22 cellular contexts compared by ENCODE assay signal in the genomic region with DNA sequence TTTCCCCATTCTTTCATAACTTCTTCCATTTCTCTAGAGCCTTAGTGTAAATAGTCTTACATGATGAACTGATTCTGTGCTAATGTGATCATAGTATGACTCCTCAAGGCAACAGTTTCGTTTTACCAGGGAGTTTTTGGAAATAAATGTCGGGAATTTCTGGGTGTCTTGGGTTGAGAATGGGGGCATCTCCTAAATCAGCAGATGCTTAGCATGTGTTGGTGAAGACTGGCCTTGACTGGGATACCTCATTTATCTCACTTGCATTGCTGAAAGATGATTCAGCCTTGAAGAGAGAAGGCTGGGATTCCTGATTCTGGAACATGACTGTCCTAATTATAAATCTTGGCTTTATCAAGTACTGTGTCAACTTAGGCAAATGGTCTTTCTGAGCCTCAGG.
DNase-seq lines count a peak whose midpoint lies in the region; ATAC-seq and TF ChIP-seq lines count a peak whose summit lies in the region.
"Had no signal": no experiment of that assay in that cellular context is flagged by ENCODE, and none has a peak within 500 bp of the region (broad histone marks: within the 10 kb centered on the region; RNA-seq: fewer than 3 reads in every experiment).

No MANE protein-coding gene starts in this region.

- intact Hi-C loops in stomach (cut with DNase I; ENCODE audit: low total_unique reads), result no loop called here

- H3K36me3 ChIP-seq in right atrium auricular region, result no peaks in the 10 kb centered on the region
- H3K36me3 ChIP-seq in stomach, result no peaks in the 10 kb centered on the region
- H3K36me3 ChIP-seq: ascending aorta, SJCRH30, uterus had no signal

- TF ChIP-seq CTCF in fibroblast of the aortic adventitia (IDR thresholded peaks at IDR 0.05; ENCODE audit: insufficient read depth, low read length) (no peak), right atrium auricular region (IDR thresholded peaks at IDR 0.05) (no peak), stomach (IDR thresholded peaks at IDR 0.05) (no peak)

- WGBS in stomach, 5 donors, result 72 to 80% (median 78%) methylated on average over 2 of the region's 2 CpGs

- H3K4me1 ChIP-seq in right atrium auricular region (peaks cover 0 to 2% of the 10 kb centered on the region in 2 donors), stomach (no peaks in the 10 kb centered on the region)
- H3K4me1 ChIP-seq: ascending aorta, SJCRH30, uterus had no signal

- TF ChIP-seq EP300 in stomach (IDR thresholded peaks at IDR 0.05), result no peak

- DNase-seq in A172 (ENCODE audit: low spot score) (peak; percentile 39), GM04504 (ENCODE audit: low read depth) (peak; percentile 30), fibroblast of the aortic adventitia (ENCODE audit: low read depth) (peak; percentile 41), right atrium auricular region (ENCODE audit: low spot score) (no peak), stomach (no peak)
- DNase-seq: 8988T; activated CD4-positive, alpha-beta T cell treated with anti-CD3 and anti-CD28 coated beads, Interleukin-2, amount 50 U/mL, for 48 hours; activated naive CD4-positive, alpha-beta T cell treated with anti-CD3 and anti-CD28 coated beads, Interleukin-2, amount 50 U/mL, for 16 hours; DMS153; glutamatergic neuron; kidney; NCI-H1105; NCI-H1930; nephron progenitor cell; SJCRH30; T-helper 1 cell; uterus had no signal

- H3K27me3 ChIP-seq in right atrium auricular region (no peaks in the 10 kb centered on the region), stomach (no peaks in the 10 kb centered on the region)
- H3K27me3 ChIP-seq: ascending aorta, SJCRH30, uterus had no signal

- no peak for TF ChIP-seq POLR2A in stomach (IDR thresholded peaks at IDR 0.05)

- no peak overlapping the region for H3K27ac ChIP-seq in right atrium auricular region
- no peak overlapping the region for H3K27ac ChIP-seq in stomach
- H3K27ac ChIP-seq: ascending aorta, SJCRH30, skin epidermis, uterus had no signal

- no peak overlapping the region for H3K4me3 ChIP-seq in fibroblast of the aortic adventitia (ENCODE audit: low read depth, low read length)
- no peak overlapping the region for H3K4me3 ChIP-seq in right atrium auricular region
- H3K4me3 ChIP-seq in stomach, result no peak overlapping the region
- H3K4me3 ChIP-seq: ascending aorta, SJCRH30, skin epidermis, uterus had no signal

- H3K9me3 ChIP-seq in right atrium auricular region (no peaks in the 10 kb centered on the region), stomach (no peaks in the 10 kb centered on the region)
- H3K9me3 ChIP-seq: ascending aorta, SJCRH30, uterus had no signal

- ATAC-seq in SK-N-SH treated with all-trans-retinoic acid at 6 μM for 48 hours (peak; percentile 54), GM18858 (IDR thresholded peaks at IDR 0.05; ENCODE audit: unreplicated experiment) (no peak), GM19397 (IDR thresholded peaks at IDR 0.05; ENCODE audit: unreplicated experiment) (no peak)

TF ChIP-seq in SK-N-SH treated with all-trans-retinoic acid at 6 μM for 48 hours, 23 proteins besides CTCF, POLR2A, EP300 and RAD21:
- TF ChIP-seq, protein P1, sequence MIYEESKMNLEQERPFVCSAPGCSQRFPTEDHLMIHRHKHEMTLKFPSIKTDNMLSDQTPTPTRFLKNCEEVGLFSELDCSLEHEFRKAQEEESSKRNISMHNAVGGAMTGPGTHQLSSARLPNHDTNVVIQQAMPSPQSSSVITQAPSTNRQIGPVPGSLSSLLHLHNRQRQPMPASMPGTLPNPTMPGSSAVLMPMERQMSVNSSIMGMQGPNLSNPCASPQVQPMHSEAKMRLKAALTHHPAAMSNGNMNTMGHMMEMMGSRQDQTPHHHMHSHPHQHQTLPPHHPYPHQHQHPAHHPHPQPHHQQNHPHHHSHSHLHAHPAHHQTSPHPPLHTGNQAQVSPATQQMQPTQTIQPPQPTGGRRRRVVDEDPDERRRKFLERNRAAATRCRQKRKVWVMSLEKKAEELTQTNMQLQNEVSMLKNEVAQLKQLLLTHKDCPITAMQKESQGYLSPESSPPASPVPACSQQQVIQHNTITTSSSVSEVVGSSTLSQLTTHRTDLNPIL (CRISPR knock-in tag; IDR thresholded peaks at IDR 0.05; ENCODE audit: low read depth), result no peak
- TF ChIP-seq ESRRG (CRISPR knock-in tag; IDR thresholded peaks at IDR 0.05) (no peak), SNAI2 (CRISPR knock-in tag; IDR thresholded peaks at IDR 0.05) (no peak), ZFP30 (CRISPR knock-in tag; IDR thresholded peaks at IDR 0.05) (no peak), BACH2 (CRISPR knock-in tag; IDR thresholded peaks at IDR 0.05; ENCODE audit: borderline replicate concordance) (no peak), ZFP3 (CRISPR knock-in tag; IDR thresholded peaks at IDR 0.05) (no peak), ZNF565 (CRISPR knock-in tag; conservative IDR thresholded peaks at IDR 0.05; ENCODE audit: low read depth) (no peak), ISL1 (CRISPR knock-in tag; IDR thresholded peaks at IDR 0.05) (no peak), TCF4 (CRISPR knock-in tag; IDR thresholded peaks at IDR 0.05; ENCODE audit: borderline replicate concordance) (no peak), OSR1 (CRISPR knock-in tag; IDR thresholded peaks at IDR 0.05) (no peak), ARNTL (CRISPR knock-in tag; IDR thresholded peaks at IDR 0.05; ENCODE audit: borderline replicate concordance, low read depth) (no peak), ZNF8 (CRISPR knock-in tag; IDR thresholded peaks at IDR 0.05) (no peak), CSDC2 (CRISPR knock-in tag; IDR thresholded peaks at IDR 0.05) (no peak), ZC3H10 (CRISPR knock-in tag; IDR thresholded peaks at IDR 0.05) (no peak), RARB (CRISPR knock-in tag; IDR thresholded peaks at IDR 0.05) (no peak), ZNF70 (CRISPR knock-in tag; IDR thresholded peaks at IDR 0.05) (no peak), GLIS3 (CRISPR knock-in tag; IDR thresholded peaks at IDR 0.05) (no peak)
- TF ChIP-seq, protein P2, sequence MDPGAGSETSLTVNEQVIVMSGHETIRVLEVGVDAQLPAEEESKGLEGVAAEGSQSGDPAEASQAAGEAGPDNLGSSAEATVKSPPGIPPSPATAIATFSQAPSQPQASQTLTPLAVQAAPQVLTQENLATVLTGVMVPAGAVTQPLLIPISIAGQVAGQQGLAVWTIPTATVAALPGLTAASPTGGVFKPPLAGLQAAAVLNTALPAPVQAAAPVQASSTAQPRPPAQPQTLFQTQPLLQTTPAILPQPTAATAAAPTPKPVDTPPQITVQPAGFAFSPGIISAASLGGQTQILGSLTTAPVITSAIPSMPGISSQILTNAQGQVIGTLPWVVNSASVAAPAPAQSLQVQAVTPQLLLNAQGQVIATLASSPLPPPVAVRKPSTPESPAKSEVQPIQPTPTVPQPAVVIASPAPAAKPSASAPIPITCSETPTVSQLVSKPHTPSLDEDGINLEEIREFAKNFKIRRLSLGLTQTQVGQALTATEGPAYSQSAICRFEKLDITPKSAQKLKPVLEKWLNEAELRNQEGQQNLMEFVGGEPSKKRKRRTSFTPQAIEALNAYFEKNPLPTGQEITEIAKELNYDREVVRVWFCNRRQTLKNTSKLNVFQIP (CRISPR knock-in tag; IDR thresholded peaks at IDR 0.05; ENCODE audit: borderline replicate concordance, low read depth), result no peak
- TF ChIP-seq, protein P3, sequence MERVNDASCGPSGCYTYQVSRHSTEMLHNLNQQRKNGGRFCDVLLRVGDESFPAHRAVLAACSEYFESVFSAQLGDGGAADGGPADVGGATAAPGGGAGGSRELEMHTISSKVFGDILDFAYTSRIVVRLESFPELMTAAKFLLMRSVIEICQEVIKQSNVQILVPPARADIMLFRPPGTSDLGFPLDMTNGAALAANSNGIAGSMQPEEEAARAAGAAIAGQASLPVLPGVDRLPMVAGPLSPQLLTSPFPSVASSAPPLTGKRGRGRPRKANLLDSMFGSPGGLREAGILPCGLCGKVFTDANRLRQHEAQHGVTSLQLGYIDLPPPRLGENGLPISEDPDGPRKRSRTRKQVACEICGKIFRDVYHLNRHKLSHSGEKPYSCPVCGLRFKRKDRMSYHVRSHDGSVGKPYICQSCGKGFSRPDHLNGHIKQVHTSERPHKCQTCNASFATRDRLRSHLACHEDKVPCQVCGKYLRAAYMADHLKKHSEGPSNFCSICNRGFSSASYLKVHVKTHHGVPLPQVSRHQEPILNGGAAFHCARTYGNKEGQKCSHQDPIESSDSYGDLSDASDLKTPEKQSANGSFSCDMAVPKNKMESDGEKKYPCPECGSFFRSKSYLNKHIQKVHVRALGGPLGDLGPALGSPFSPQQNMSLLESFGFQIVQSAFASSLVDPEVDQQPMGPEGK (CRISPR knock-in tag; IDR thresholded peaks at IDR 0.05; ENCODE audit: borderline replicate concordance), result no peak

Comparison
In these comparisons a context has a peak if more than half of its experiments do, and no peak if none do; other contexts are left out.
1. DNase-seq: peak in A172 (single experiment), GM04504 (single experiment) and fibroblast of the aortic adventitia (single experiment); none in right atrium auricular region (single experiment) and stomach (single experiment).